In genomic region chr15:92653836-92654524, GRCh38 we compare ENCODE assay signal across 8 cellular contexts. TPM values are rescaled to one million over a fixed set of nuclear protein-coding genes. Genes with fewer than 3 reads are reported as not detected.
A peak's percentile ranks its signal among the peaks of the same experiment; 100 is the strongest.
DNase-seq lines count a peak whose midpoint lies in the region; ATAC-seq and TF ChIP-seq lines count a peak whose summit lies in the region.
"Had no signal": no experiment of that assay in that cellular context is flagged by ENCODE, and none has a peak within 500 bp of the region (broad histone marks: within the 10 kb centered on the region; RNA-seq: fewer than 3 reads in every experiment).

No MANE protein-coding gene starts in this region.

- H3K27ac ChIP-seq in HEK293 (ENCODE audit: extremely low read depth, low read depth, low read length) (no peak overlapping the region), smooth muscle cell (ENCODE audit: low read depth) (no peak overlapping the region)
- H3K27ac ChIP-seq: KMS-11 had no signal

- DNase-seq in NCI-H526 (lab: John Stamatoyannopoulos, UW) (peak; percentile 76 to 82), glutamatergic neuron (peak; percentile 56), smooth muscle cell (lab: John Stamatoyannopoulos, UW; ENCODE audit: unreplicated experiment) (no peak)
- DNase-seq in stimulated activated naive CD4-positive, alpha-beta T cell treated with Interleukin-2 at 50 U/mL for 16 hours (lab: John Stamatoyannopoulos, UW): no peak
- no peak for DNase-seq in stimulated activated naive CD8-positive, alpha-beta T cell treated with anti-CD3 and anti-CD28 coated beads, Interleukin-15, Interleukin-2, amounts not matched to agents 100 U/mL and 50 U/mL, for 24 hours
- no peak for DNase-seq in stimulated activated CD4-positive, alpha-beta T cell treated with anti-CD3 and anti-CD28 coated beads, Interleukin-15, amount 100 ng/mL, for 24 hours

- peak overlapping the region; percentile 50 for H3K4me3 Mint-ChIP-seq in glutamatergic neuron (ENCODE audit: unreplicated experiment)

- H3K36me3 ChIP-seq in HEK293 (ENCODE audit: control insufficient read depth in 2 of 2, insufficient read depth in 1 of 2, low read length in 2 of 2): peaks cover 0 to 10% of the 10 kb centered on the region in 2 experiments; a peak in 1 of 3 replicates
- no peaks in the 10 kb centered on the region for H3K36me3 ChIP-seq in smooth muscle cell (ENCODE audit: low read depth)

- H3K9ac ChIP-seq in smooth muscle cell (ENCODE audit: low read depth): no peak overlapping the region
- H3K9ac ChIP-seq: KMS-11 had no signal

- 84% methylated on average over 7 of the region's 7 CpGs for WGBS in smooth muscle cell (ENCODE audit: low lambda C conversion rate)

- no peaks in the 10 kb centered on the region for H4K20me1 ChIP-seq in smooth muscle cell (ENCODE audit: low read depth)

- H3K79me2 ChIP-seq in smooth muscle cell (ENCODE audit: low read depth): no peaks in the 10 kb centered on the region

- H3K4me2 ChIP-seq in smooth muscle cell: no peak overlapping the region

- H3K4me1 Mint-ChIP-seq in glutamatergic neuron (ENCODE audit: low read depth, unreplicated experiment): peaks cover 26% of the 10 kb centered on the region

- H3K27me3 Mint-ChIP-seq in glutamatergic neuron (ENCODE audit: unreplicated experiment): peaks cover 13% of the 10 kb centered on the region

- POLR2A ChIA-PET in HEK293 (lab: Yijun Ruan, JAX): interaction anchor here (0.6 to 0.8 kb wide), 3 partner anchors 9 to 866 kb away, joined by 4 to 9 read pairs (median 4); no protein-coding TSS in a partner anchor

- H3K27me3 ChIP-seq in smooth muscle cell (ENCODE audit: low read depth): no peaks in the 10 kb centered on the region

- peaks cover 16% of the 10 kb centered on the region for H3K9me3 Mint-ChIP-seq in glutamatergic neuron (ENCODE audit: unreplicated experiment)

- H3K9me3 ChIP-seq in HEK293 (ENCODE audit: control insufficient read depth, insufficient read depth, low read depth, low read length) (no peaks in the 10 kb centered on the region), smooth muscle cell (replicated peaks; ENCODE audit: low read depth) (no peaks in the 10 kb centered on the region)

- TF ChIP-seq CTCF in HEK293 (tag by site-specific recombination; IDR thresholded peaks at IDR 0.05) (no peak), glutamatergic neuron (IDR thresholded peaks at IDR 0.05; ENCODE audit: partially characterized antibody, unreplicated experiment) (no peak), smooth muscle cell (IDR thresholded peaks at IDR 0.05; ENCODE audit: borderline replicate concordance, insufficient read depth, poor library complexity, severe bottlenecking) (no peak)

- H3K27ac Mint-ChIP-seq in glutamatergic neuron (ENCODE audit: unreplicated experiment): peak overlapping the region; percentile 35

- H3F3A ChIP-seq in smooth muscle cell (ENCODE audit: low read depth): no peaks in the 10 kb centered on the region

- peaks cover 13% of the 10 kb centered on the region for H3K4me1 ChIP-seq in HEK293 (ENCODE audit: control insufficient read depth, insufficient read depth, low read length)
- peaks cover 21% of the 10 kb centered on the region for H3K4me1 ChIP-seq in smooth muscle cell (ENCODE audit: low read depth)

- H3K4me3 ChIP-seq in HEK293 (ENCODE audit: low read depth, low read length) (no peak overlapping the region), smooth muscle cell (peak overlapping the region; percentile 58)

- CTCF ChIA-PET in HEK293 (lab: Yijun Ruan, JAX): interaction anchor here (0.6 kb wide), 1 partner anchor 434 kb away, joined by 4 read pairs; no protein-coding TSS in a partner anchor

- H2AFZ ChIP-seq in smooth muscle cell (ENCODE audit: low read depth): no peak overlapping the region

- ATAC-seq in stimulated activated naive CD8-positive, alpha-beta T cell treated with anti-CD3 and anti-CD28 coated beads, Interleukin-15, Interleukin-2, amounts not matched to agents 100 U/mL and 50 U/mL, for 24 hours: no peak

- peaks cover 6% of the 10 kb centered on the region for H3K36me3 Mint-ChIP-seq in glutamatergic neuron (ENCODE audit: unreplicated experiment)

TF ChIP-seq in HEK293, 187 proteins besides CTCF, POLR2A, EP300 and RAD21 (continues in another document):
- TF ChIP-seq ZNF132 (tag by site-specific recombination; IDR thresholded peaks at IDR 0.05; ENCODE audit: borderline replicate concordance): no peak
- TF ChIP-seq ZNF133 (tag by site-specific recombination; IDR thresholded peaks at IDR 0.05): no peak
- no peak for TF ChIP-seq ZNF335 (tag by site-specific recombination; conservative IDR thresholded peaks at IDR 0.05)
- TF ChIP-seq ZFP41 (tag by site-specific recombination; IDR thresholded peaks at IDR 0.05; ENCODE audit: borderline replicate concordance): no peak
- TF ChIP-seq ZNF792 (tag by site-specific recombination; IDR thresholded peaks at IDR 0.05): no peak
- TF ChIP-seq, protein P1, sequence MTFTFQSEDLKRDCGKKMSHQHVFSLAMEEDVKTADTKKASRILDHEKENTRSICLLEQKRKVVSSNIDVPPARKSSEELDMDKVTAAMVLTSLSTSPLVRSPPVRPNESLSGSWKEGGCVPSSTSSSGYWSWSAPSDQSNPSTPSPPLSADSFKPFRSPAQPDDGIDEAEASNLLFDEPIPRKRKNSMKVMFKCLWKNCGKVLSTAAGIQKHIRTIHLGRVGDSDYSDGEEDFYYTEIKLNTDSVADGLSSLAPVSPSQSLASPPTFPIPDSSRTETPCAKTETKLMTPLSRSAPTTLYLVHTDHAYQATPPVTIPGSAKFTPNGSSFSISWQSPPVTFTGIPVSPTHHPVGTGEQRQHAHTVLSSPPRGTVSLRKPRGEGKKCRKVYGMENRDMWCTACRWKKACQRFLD (tag by site-specific recombination; IDR thresholded peaks at IDR 0.05): no peak
- TF ChIP-seq YY2 (tag by site-specific recombination; IDR thresholded peaks at IDR 0.05): no peak
- no peak for TF ChIP-seq ZNF488 (tag by site-specific recombination; IDR thresholded peaks at IDR 0.05)
- no peak for TF ChIP-seq ZSCAN4 (tag by site-specific recombination; IDR thresholded peaks at IDR 0.05)
- TF ChIP-seq PBX3 (CRISPR knock-in tag; IDR thresholded peaks at IDR 0.05): no peak
- 0 out of 2 replicates have a peak, but pooled peaks have one; percentile 24 for TF ChIP-seq IKZF3 (tag by site-specific recombination; IDR thresholded peaks at IDR 0.05)
- no peak for TF ChIP-seq ZNF138 (tag by site-specific recombination; IDR thresholded peaks at IDR 0.05; ENCODE audit: borderline replicate concordance)
- TF ChIP-seq ZNF223 (tag by site-specific recombination; IDR thresholded peaks at IDR 0.05): no peak
- no peak for TF ChIP-seq SCRT1 (tag by site-specific recombination; IDR thresholded peaks at IDR 0.05; ENCODE audit: borderline replicate concordance)
- TF ChIP-seq ZNF350 (tag by site-specific recombination; IDR thresholded peaks at IDR 0.05): no peak
- TF ChIP-seq ZNF202 (tag by site-specific recombination; IDR thresholded peaks at IDR 0.05; ENCODE audit: borderline replicate concordance): no peak
- TF ChIP-seq ZNF830 (tag by site-specific recombination; IDR thresholded peaks at IDR 0.05; ENCODE audit: low read depth): no peak
- no peak for TF ChIP-seq KLF7 (tag by site-specific recombination; IDR thresholded peaks at IDR 0.05; ENCODE audit: borderline replicate concordance)
- no peak for TF ChIP-seq ZNF768 (tag by site-specific recombination; IDR thresholded peaks at IDR 0.05)
- no peak for TF ChIP-seq ZNF426 (tag by site-specific recombination; IDR thresholded peaks at IDR 0.05)
- TF ChIP-seq AEBP2 (tag by site-specific recombination; IDR thresholded peaks at IDR 0.05; ENCODE audit: borderline replicate concordance): no peak
- TF ChIP-seq ZNF624 (tag by site-specific recombination; IDR thresholded peaks at IDR 0.05): no peak
- TF ChIP-seq ZNF311 (tag by site-specific recombination; IDR thresholded peaks at IDR 0.05; ENCODE audit: borderline replicate concordance): no peak

RNA-seq across cellular contexts. Expression of gene FAM174B, which starts 1.6 kb away (rescaled TPM):
- 8.6 TPM for total RNA-seq in glutamatergic neuron (ENCODE audit: unreplicated experiment)
- total RNA-seq in smooth muscle cell: 2.1 and 4.4 TPM in 2 replicates
- 2.0 and 4.6 TPM in 2 replicates for polyA plus RNA-seq in smooth muscle cell

Comparison
In these comparisons a context has a peak if more than half of its experiments do, and no peak if none do; other contexts are left out.
1. DNase-seq: peak in NCI-H526 (2 of 2) and glutamatergic neuron (single experiment); none in smooth muscle cell (single experiment), stimulated activated naive CD4-positive, alpha-beta T cell treated with Interleukin-2 at 50 U/mL for 16 hours (single experiment), stimulated activated naive CD8-positive, alpha-beta T cell treated with anti-CD3 and anti-CD28 coated beads, Interleukin-15, Interleukin-2, amounts not matched to agents 100 U/mL and 50 U/mL, for 24 hours (single experiment) and stimulated activated CD4-positive, alpha-beta T cell treated with anti-CD3 and anti-CD28 coated beads, Interleukin-15, amount 100 ng/mL, for 24 hours (single experiment).